Comparison of ENCODE assay signal across 8 cellular contexts in the genomic region with DNA sequence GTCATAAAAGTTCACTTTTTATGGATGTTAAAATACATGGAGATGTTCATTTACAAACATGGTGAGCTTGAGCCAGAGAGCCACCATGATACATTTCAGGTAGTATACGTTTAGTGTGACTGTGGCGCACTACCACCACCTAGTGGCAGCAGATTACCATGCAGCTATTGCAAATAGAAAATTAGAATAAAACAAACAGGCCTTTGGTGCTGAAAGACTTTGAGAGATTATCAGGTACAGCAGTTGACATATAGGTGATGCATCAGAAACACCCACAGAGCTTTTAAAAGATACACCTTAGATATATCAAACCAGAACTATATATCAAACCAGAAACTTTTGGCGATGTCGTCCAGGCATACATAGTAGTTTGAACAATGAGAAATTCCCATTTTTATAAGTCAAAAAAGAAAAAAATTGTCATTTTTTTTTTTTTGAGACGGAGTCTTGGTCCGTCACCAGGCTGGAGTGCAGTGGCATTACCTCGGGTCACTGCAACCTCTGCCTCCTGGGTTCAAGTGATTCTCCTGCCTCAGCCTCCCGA. TPM values are rescaled to one million over a fixed set of nuclear protein-coding genes. Genes with fewer than 3 reads are reported as not detected.
A peak's percentile ranks its signal among the peaks of the same experiment; 100 is the strongest.
DNase-seq lines count a peak whose midpoint lies in the region; ATAC-seq and TF ChIP-seq lines count a peak whose summit lies in the region.

No MANE protein-coding gene starts in this region.

- H3K4me1 ChIP-seq in A673 (ENCODE audit: insufficient read depth, low read length, poor library complexity, severe bottlenecking) (no peaks in the 10 kb centered on the region), Karpas-422 (ENCODE audit: low read length) (no peaks in the 10 kb centered on the region)

- H3K27ac ChIP-seq in A673 (ENCODE audit: low read depth, low read length, poor library complexity, severe bottlenecking) (no peak overlapping the region), Karpas-422 (ENCODE audit: low read length) (no peak overlapping the region)

- no peaks in the 10 kb centered on the region for H3K79me2 ChIP-seq in Karpas-422 (ENCODE audit: low read length)

- H3K27me3 ChIP-seq in A673 (replicated peaks; ENCODE audit: insufficient read depth, low read depth, low read length, poor library complexity) (no peaks in the 10 kb centered on the region), Karpas-422 (ENCODE audit: low read length) (no peaks in the 10 kb centered on the region)

- BruUV-seq in A673 (replicated peaks; lab: Mats Ljungman, UMichigan) = no TSS peak

- no peaks in the 10 kb centered on the region for H3K36me3 ChIP-seq in A673 (ENCODE audit: insufficient read depth, low read length, poor library complexity, severe bottlenecking)
- no peaks in the 10 kb centered on the region for H3K36me3 ChIP-seq in Karpas-422 (ENCODE audit: insufficient read depth, low read length)

- H4K20me1 ChIP-seq in Karpas-422 (ENCODE audit: insufficient read depth, low read depth, low read length) = 0 out of 2 replicates have a peak, but pooled peaks cover 5% of the 10 kb centered on the region

- DNase-seq in A673 (ENCODE audit: low spot score) = peak; percentile 78
- peak; percentile 88 for DNase-seq in Karpas-422
- DNase-seq in SK-N-DZ (ENCODE audit: low spot score) = peak; percentile 68
- peak; percentile 81 for DNase-seq in activated naive CD4-positive, alpha-beta T cell treated with Interleukin-2 at 50 U/mL for 16 hours
- peak; percentile 74 for DNase-seq in glomerular visceral epithelial cell (ENCODE audit: extremely low spot score)
- peak; percentile 60 for DNase-seq in renal cortical epithelial cell (ENCODE audit: low read depth)
- no peak for DNase-seq in cortex of kidney (lab: John Stamatoyannopoulos, UW)

- intact Hi-C loops in A673 (cut with micrococcal nuclease; ENCODE audit: unreplicated experiment) = loop anchor here (1.0 to 2.0 kb wide), 2 partner anchors 162 to 193 kb away; no protein-coding TSS in a partner anchor

- H3K4me3 ChIP-seq in A673 (ENCODE audit: low read depth, low read length, poor library complexity, severe bottlenecking) (no peak overlapping the region), Karpas-422 (ENCODE audit: low read length) (no peak overlapping the region)

- no peak overlapping the region for H2AFZ ChIP-seq in Karpas-422 (ENCODE audit: low read length)

- peak; percentile 50 for ATAC-seq in GM18508 (IDR thresholded peaks at IDR 0.05; ENCODE audit: insufficient read depth, unreplicated experiment)

- no peaks in the 10 kb centered on the region for H3K9me2 ChIP-seq in Karpas-422 (replicated peaks; ENCODE audit: insufficient read depth, low read length)

- no peak overlapping the region for H3K9ac ChIP-seq in Karpas-422 (ENCODE audit: low read length)

- CTCF ChIA-PET in A673 (lab: Charles Lee) = interaction anchor here (0.6 to 2.3 kb wide), 13 partner anchors 29 to 881 kb away, joined by 3 to 9 read pairs (median 4); no protein-coding TSS in a partner anchor

- TF ChIP-seq CTCF in A673 (conservative IDR thresholded peaks at IDR 0.05; ENCODE audit: low read depth, low read length) = peak; percentile 94

- H3K4me2 ChIP-seq in Karpas-422 (ENCODE audit: low read depth, low read length, poor library complexity, severe bottlenecking) = no peak overlapping the region

- H3K9me3 ChIP-seq in A673 (ENCODE audit: low read depth, low read length, poor library complexity, severe bottlenecking) (no peaks in the 10 kb centered on the region), Karpas-422 (ENCODE audit: low read length) (no peaks in the 10 kb centered on the region)

- POLR2A ChIA-PET in A673 (lab: Charles Lee; ENCODE audit: low non-redundant PET) = no interaction called here

RNA-seq across cellular contexts. Expression of gene ICE2, which starts 42.0 kb away (rescaled TPM):
- total RNA-seq in A673 (2021) (76.5 and 82.1 TPM in 2 replicates), renal cortical epithelial cell (15.5 and 52.8 TPM in 2 replicates)
- 45.7 and 66.3 TPM in 2 replicates for total RNA-seq in Karpas-422 (2014; rRNA removed; shearing (Covaris generic); ENCODE audit: low replicate concordance)
- polyA plus RNA-seq in SK-N-DZ (2014; cell fraction: cytosol; rRNA removed) = 29.0 and 43.9 TPM in 2 replicates
- polyA plus RNA-seq in SK-N-DZ (2014; cell fraction: nucleus; rRNA removed) = 36.7 and 40.8 TPM in 2 replicates
